2 cellular contexts compared by ENCODE assay signal in the genomic region with DNA sequence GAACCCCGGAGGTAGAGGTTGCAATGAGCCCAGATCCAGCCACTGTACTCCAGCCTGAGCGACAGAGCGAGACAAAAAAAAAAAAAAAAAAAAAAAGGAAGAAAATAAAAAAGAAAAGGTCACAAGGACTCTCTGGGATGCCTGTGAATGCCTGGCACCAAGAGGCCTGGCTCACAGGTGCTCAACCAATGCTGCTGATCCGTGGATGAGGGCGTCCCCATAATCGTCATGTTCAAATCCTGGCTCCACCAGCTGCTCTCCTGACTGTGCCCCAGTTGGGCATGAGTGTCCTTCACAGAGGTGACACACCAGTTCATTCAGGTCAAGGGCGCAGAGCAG.
TF ChIP-seq lines count a peak whose summit lies in the region.

No MANE protein-coding gene starts in this region.

TF ChIP-seq in A549, 52 proteins besides CTCF, POLR2A, EP300 and RAD21:
- TF ChIP-seq KDM5A (IDR thresholded peaks at IDR 0.05) (no peak), GATA3 (IDR thresholded peaks at IDR 0.05; ENCODE audit: borderline replicate concordance) (no peak), SMC3 (IDR thresholded peaks at IDR 0.05) (no peak), CEBPB (IDR thresholded peaks at IDR 0.05) (no peak), MYC (IDR thresholded peaks at IDR 0.05; ENCODE audit: borderline replicate concordance, low read length) (no peak), RCOR1 (IDR thresholded peaks at IDR 0.05; ENCODE audit: low read depth, low read length) (no peak), MAFK (IDR thresholded peaks at IDR 0.05; ENCODE audit: partially characterized antibody) (no peak), ESRRA (IDR thresholded peaks at IDR 0.05; ENCODE audit: borderline replicate concordance, low read length) (no peak), KDM1A (IDR thresholded peaks at IDR 0.05; ENCODE audit: low read depth) (no peak), FOSL2 (IDR thresholded peaks at IDR 0.05) (no peak), FOSL2 (CRISPR knock-in tag; IDR thresholded peaks at IDR 0.05) (no peak)
- TF ChIP-seq, protein P1, sequence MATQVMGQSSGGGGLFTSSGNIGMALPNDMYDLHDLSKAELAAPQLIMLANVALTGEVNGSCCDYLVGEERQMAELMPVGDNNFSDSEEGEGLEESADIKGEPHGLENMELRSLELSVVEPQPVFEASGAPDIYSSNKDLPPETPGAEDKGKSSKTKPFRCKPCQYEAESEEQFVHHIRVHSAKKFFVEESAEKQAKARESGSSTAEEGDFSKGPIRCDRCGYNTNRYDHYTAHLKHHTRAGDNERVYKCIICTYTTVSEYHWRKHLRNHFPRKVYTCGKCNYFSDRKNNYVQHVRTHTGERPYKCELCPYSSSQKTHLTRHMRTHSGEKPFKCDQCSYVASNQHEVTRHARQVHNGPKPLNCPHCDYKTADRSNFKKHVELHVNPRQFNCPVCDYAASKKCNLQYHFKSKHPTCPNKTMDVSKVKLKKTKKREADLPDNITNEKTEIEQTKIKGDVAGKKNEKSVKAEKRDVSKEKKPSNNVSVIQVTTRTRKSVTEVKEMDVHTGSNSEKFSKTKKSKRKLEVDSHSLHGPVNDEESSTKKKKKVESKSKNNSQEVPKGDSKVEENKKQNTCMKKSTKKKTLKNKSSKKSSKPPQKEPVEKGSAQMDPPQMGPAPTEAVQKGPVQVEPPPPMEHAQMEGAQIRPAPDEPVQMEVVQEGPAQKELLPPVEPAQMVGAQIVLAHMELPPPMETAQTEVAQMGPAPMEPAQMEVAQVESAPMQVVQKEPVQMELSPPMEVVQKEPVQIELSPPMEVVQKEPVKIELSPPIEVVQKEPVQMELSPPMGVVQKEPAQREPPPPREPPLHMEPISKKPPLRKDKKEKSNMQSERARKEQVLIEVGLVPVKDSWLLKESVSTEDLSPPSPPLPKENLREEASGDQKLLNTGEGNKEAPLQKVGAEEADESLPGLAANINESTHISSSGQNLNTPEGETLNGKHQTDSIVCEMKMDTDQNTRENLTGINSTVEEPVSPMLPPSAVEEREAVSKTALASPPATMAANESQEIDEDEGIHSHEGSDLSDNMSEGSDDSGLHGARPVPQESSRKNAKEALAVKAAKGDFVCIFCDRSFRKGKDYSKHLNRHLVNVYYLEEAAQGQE (IDR thresholded peaks at IDR 0.05) = no peak

TF ChIP-seq in GM12878, 131 proteins besides CTCF, POLR2A, EP300 and RAD21:
- TF ChIP-seq EGR1 (IDR thresholded peaks at IDR 0.05; ENCODE audit: borderline replicate concordance in 1 of 2, low read depth in 2 of 2, low read length in 2 of 2) (no peak), RBBP5 (conservative IDR thresholded peaks at IDR 0.05) (no peak), IRF4 (IDR thresholded peaks at IDR 0.05; ENCODE audit: low read depth, low read length) (no peak), IKZF2 (IDR thresholded peaks at IDR 0.05) (no peak), BCL11A (IDR thresholded peaks at IDR 0.05; ENCODE audit: low read depth, low read length) (no peak), CHD4 (IDR thresholded peaks at IDR 0.05) (no peak), NR2F1 (conservative IDR thresholded peaks at IDR 0.05) (no peak), SUZ12 (IDR thresholded peaks at IDR 0.05; ENCODE audit: unreplicated experiment) (no peak), FOS (IDR thresholded peaks at IDR 0.05; ENCODE audit: borderline replicate concordance, extremely low read depth, insufficient read length) (no peak), RUNX3 (IDR thresholded peaks at IDR 0.05; ENCODE audit: low read length) (no peak), BRCA1 (IDR thresholded peaks at IDR 0.05; ENCODE audit: low read depth, low read length) (no peak), ZNF384 (IDR thresholded peaks at IDR 0.05; ENCODE audit: borderline replicate concordance, low read depth, low read length) (no peak), NRF1 (conservative IDR thresholded peaks at IDR 0.05; ENCODE audit: low read depth, low read length) (no peak)
- TF ChIP-seq, protein P2, sequence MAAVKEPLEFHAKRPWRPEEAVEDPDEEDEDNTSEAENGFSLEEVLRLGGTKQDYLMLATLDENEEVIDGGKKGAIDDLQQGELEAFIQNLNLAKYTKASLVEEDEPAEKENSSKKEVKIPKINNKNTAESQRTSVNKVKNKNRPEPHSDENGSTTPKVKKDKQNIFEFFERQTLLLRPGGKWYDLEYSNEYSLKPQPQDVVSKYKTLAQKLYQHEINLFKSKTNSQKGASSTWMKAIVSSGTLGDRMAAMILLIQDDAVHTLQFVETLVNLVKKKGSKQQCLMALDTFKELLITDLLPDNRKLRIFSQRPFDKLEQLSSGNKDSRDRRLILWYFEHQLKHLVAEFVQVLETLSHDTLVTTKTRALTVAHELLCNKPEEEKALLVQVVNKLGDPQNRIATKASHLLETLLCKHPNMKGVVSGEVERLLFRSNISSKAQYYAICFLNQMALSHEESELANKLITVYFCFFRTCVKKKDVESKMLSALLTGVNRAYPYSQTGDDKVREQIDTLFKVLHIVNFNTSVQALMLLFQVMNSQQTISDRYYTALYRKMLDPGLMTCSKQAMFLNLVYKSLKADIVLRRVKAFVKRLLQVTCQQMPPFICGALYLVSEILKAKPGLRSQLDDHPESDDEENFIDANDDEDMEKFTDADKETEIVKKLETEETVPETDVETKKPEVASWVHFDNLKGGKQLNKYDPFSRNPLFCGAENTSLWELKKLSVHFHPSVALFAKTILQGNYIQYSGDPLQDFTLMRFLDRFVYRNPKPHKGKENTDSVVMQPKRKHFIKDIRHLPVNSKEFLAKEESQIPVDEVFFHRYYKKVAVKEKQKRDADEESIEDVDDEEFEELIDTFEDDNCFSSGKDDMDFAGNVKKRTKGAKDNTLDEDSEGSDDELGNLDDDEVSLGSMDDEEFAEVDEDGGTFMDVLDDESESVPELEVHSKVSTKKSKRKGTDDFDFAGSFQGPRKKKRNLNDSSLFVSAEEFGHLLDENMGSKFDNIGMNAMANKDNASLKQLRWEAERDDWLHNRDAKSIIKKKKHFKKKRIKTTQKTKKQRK (IDR thresholded peaks at IDR 0.05; ENCODE audit: low read depth, low read length) = no peak
